1 cellular context compared by ENCODE assay signal in genomic region chr2:26141145-26141769, GRCh38.
TF ChIP-seq lines count a peak whose summit lies in the region.

No MANE protein-coding gene starts in this region.

TF ChIP-seq in H1, 55 proteins besides CTCF, POLR2A, EP300 and RAD21:
- TF ChIP-seq JUND (IDR thresholded peaks at IDR 0.05; ENCODE audit: low read length) (0 out of 2 replicates have a peak, but pooled peaks have one; percentile 29), TCF12 (IDR thresholded peaks at IDR 0.05; ENCODE audit: low read depth, low read length) (no peak)
